Comparison of ENCODE assay signal across 9 cellular contexts in genomic region chr22:38353142-38353629, GRCh38. TPM values are rescaled to one million over a fixed set of nuclear protein-coding genes. Genes with fewer than 3 reads are reported as not detected.
DNase-seq lines count a peak whose midpoint lies in the region; ATAC-seq and TF ChIP-seq lines count a peak whose summit lies in the region.
"Had no signal": no experiment of that assay in that cellular context is flagged by ENCODE, and none has a peak within 500 bp of the region (broad histone marks: within the 10 kb centered on the region; RNA-seq: fewer than 3 reads in every experiment).

No MANE protein-coding gene starts in this region.

- no peaks in the 10 kb centered on the region for H4K20me1 ChIP-seq in SK-N-SH (ENCODE audit: insufficient read depth)

- intact Hi-C loops in aorta (cut with DNase I): loop anchor here (1.0 to 5.0 kb wide), 6 partner anchors 90 to 301 kb away; no protein-coding TSS in a partner anchor

- H3K9me2 ChIP-seq in SK-N-SH: no peaks in the 10 kb centered on the region

- no peaks in the 10 kb centered on the region for H3K9me3 ChIP-seq in CD8-positive, alpha-beta memory T cell (ENCODE audit: low read length)
- H3K9me3 ChIP-seq in HEK293 (ENCODE audit: control insufficient read depth, insufficient read depth, low read depth, low read length): no peaks in the 10 kb centered on the region
- H3K9me3 ChIP-seq in SK-N-SH: no peaks in the 10 kb centered on the region
- no peaks in the 10 kb centered on the region for H3K9me3 ChIP-seq in cardiac muscle cell (ENCODE audit: low read depth)
- H3K9me3 ChIP-seq in aorta (ENCODE audit: control insufficient read depth, low read length): no peaks in the 10 kb centered on the region

- H3K27ac Mint-ChIP-seq in CD8-positive, alpha-beta memory T cell: no peak overlapping the region
- no peak overlapping the region for H3K27ac Mint-ChIP-seq in activated naive CD4-positive, alpha-beta T cell treated with anti-CD3 and anti-CD28 coated beads, Interleukin-2, amount 10 ng/mL, durations not matched to agents 7 days and 5 days

- peak; percentile 72 for TF ChIP-seq RAD21 in SK-N-SH (IDR thresholded peaks at IDR 0.05; ENCODE audit: low read length)

- TF ChIP-seq EP300 in SK-N-SH (IDR thresholded peaks at IDR 0.05; ENCODE audit: borderline replicate concordance in 1 of 2, low read depth in 1 of 2, low read length in 1 of 2): no peak

- CTCF ChIA-PET in CD8-positive, alpha-beta memory T cell (lab: Charles Lee): interaction anchor here (1.1 to 1.2 kb wide), 2 partner anchors 14 to 301 kb away, joined by 3 to 9 read pairs; no protein-coding TSS in a partner anchor
- CTCF ChIA-PET in HEK293 (lab: Yijun Ruan, JAX) (interaction anchor here (0.6 to 1.9 kb wide), 12 partner anchors 10 to 312 kb away, joined by 3 to 11 read pairs (median 4); partner anchors contain the start of gene PICK1), SK-N-SH (lab: Yijun Ruan, JAX) (interaction anchor here (0.7 to 5.4 kb wide), 4 partner anchors 21 to 302 kb away, joined by 3 to 19 read pairs (median 4); no protein-coding TSS in a partner anchor)
- CTCF ChIA-PET in activated naive CD4-positive, alpha-beta T cell treated with anti-CD3 and anti-CD28 coated beads, Interleukin-2, amount 10 ng/mL, durations not matched to agents 7 days and 5 days (lab: Charles Lee): interaction anchor here (1.0 to 1.8 kb wide), 3 partner anchors 15 to 301 kb away, joined by 3 to 10 read pairs (median 3); no protein-coding TSS in a partner anchor

- H3K79me2 ChIP-seq in SK-N-SH (ENCODE audit: insufficient read depth): no peaks in the 10 kb centered on the region

- H3K9ac ChIP-seq in SK-N-SH: no peak overlapping the region

- no peaks in the 10 kb centered on the region for H3K36me3 ChIP-seq in CD8-positive, alpha-beta memory T cell (ENCODE audit: insufficient read depth, low read length)
- H3K36me3 ChIP-seq in HEK293 (ENCODE audit: control insufficient read depth in 2 of 2, insufficient read depth in 1 of 2, low read length in 2 of 2): peaks cover 0 to 13% of the 10 kb centered on the region in 2 experiments; a peak in 2 of 3 replicates
- no peaks in the 10 kb centered on the region for H3K36me3 ChIP-seq in SK-N-SH (replicated peaks in 1 of 2; ENCODE audit: control insufficient read depth in 1 of 2, insufficient read depth in 2 of 2, low read length in 1 of 2)
- H3K36me3 ChIP-seq in cardiac muscle cell: no peaks in the 10 kb centered on the region
- H3K36me3 ChIP-seq in aorta (ENCODE audit: control insufficient read depth in 1 of 2, insufficient read depth in 2 of 2, low read length in 1 of 2): peaks cover 0 to 2% of the 10 kb centered on the region in 2 donors

- peak; percentile 51 to 69 (median 63) for DNase-seq in CD8-positive, alpha-beta memory T cell
- peak; percentile 88 for DNase-seq in SK-N-SH
- DNase-seq in activated naive CD4-positive, alpha-beta T cell treated with anti-CD3 and anti-CD28 coated beads, Interleukin-2, amount 10 ng/mL, durations not matched to agents 7 days and 5 days: peak; percentile 70
- DNase-seq in cardiac muscle cell (ENCODE audit: low read depth in 1 of 2, low spot score in 1 of 2): peak; percentile 61 to 69
- DNase-seq in putamen (ENCODE audit: low spot score): peak; percentile 41
- DNase-seq in aorta: peak; percentile 72 to 91

- H2AFZ ChIP-seq in SK-N-SH (ENCODE audit: low read depth): no peak overlapping the region

- peaks cover 0 to 2% of the 10 kb centered on the region in 2 donors for H3K27me3 Mint-ChIP-seq in CD8-positive, alpha-beta memory T cell
- H3K27me3 Mint-ChIP-seq in activated naive CD4-positive, alpha-beta T cell treated with anti-CD3 and anti-CD28 coated beads, Interleukin-2, amount 10 ng/mL, durations not matched to agents 7 days and 5 days: peaks cover 13% of the 10 kb centered on the region

- H3K4me1 ChIP-seq in CD8-positive, alpha-beta memory T cell (ENCODE audit: insufficient read depth, low read length): no peaks in the 10 kb centered on the region
- H3K4me1 ChIP-seq in HEK293 (ENCODE audit: control insufficient read depth, insufficient read depth, low read length): no peaks in the 10 kb centered on the region
- H3K4me1 ChIP-seq in SK-N-SH (ENCODE audit: control insufficient read depth in 1 of 2, insufficient read depth in 2 of 2, low read depth in 1 of 2, low read length in 1 of 2): no peaks in the 10 kb centered on the region
- peaks cover 8% of the 10 kb centered on the region for H3K4me1 ChIP-seq in cardiac muscle cell (ENCODE audit: low read depth)
- no peaks in the 10 kb centered on the region for H3K4me1 ChIP-seq in aorta (ENCODE audit: control insufficient read depth in 1 of 2, insufficient read depth in 2 of 2, low read length in 2 of 2)

- H3K4me3 Mint-ChIP-seq in CD8-positive, alpha-beta memory T cell: no peak overlapping the region
- no peak overlapping the region for H3K4me3 Mint-ChIP-seq in activated naive CD4-positive, alpha-beta T cell treated with anti-CD3 and anti-CD28 coated beads, Interleukin-2, amount 10 ng/mL, durations not matched to agents 7 days and 5 days

- H3K4me3 ChIP-seq in CD8-positive, alpha-beta memory T cell (ENCODE audit: low read length): no peak overlapping the region
- H3K4me3 ChIP-seq in HEK293 (ENCODE audit: low read depth, low read length) (no peak overlapping the region), SK-N-SH (ENCODE audit: low read depth in 2 of 2, low read length in 1 of 2) (no peak overlapping the region; a peak in 1 of 4 replicates), cardiac muscle cell (no peak overlapping the region), aorta (ENCODE audit: low read length in 2 of 2) (no peak overlapping the region)
- H3K4me3 ChIP-seq: SK-N-MC had no signal

- no peak overlapping the region for H3K4me2 ChIP-seq in SK-N-SH

- 38% methylated on average over 16 of the region's 33 CpGs for WGBS in SK-N-SH (ENCODE audit: low lambda C conversion rate)
- WGBS in aorta, 2 donors: 22 to 23% methylated on average over 30 to 33 of the region's 33 CpGs

- H3F3A ChIP-seq in SK-N-SH (replicated peaks; ENCODE audit: insufficient read depth): no peaks in the 10 kb centered on the region

- ATAC-seq in aorta (ENCODE audit: low FRiP score) (peak; percentile 91), GM18519 (IDR thresholded peaks at IDR 0.05; ENCODE audit: low FRiP score, unreplicated experiment) (no peak)

- no peak overlapping the region for H3K27ac ChIP-seq in CD8-positive, alpha-beta memory T cell (ENCODE audit: low read depth, low read length)
- no peak overlapping the region for H3K27ac ChIP-seq in HEK293 (ENCODE audit: extremely low read depth, low read depth, low read length)
- no peak overlapping the region for H3K27ac ChIP-seq in SK-N-SH (ENCODE audit: low read depth in 2 of 2, low read length in 1 of 2)
- H3K27ac ChIP-seq in cardiac muscle cell: peak overlapping the region; percentile 69
- no peak overlapping the region for H3K27ac ChIP-seq in aorta (ENCODE audit: low read depth in 1 of 2, low read length in 2 of 2)
- H3K27ac ChIP-seq: SK-N-MC had no signal

- H3K4me1 Mint-ChIP-seq in CD8-positive, alpha-beta memory T cell: no peaks in the 10 kb centered on the region
- H3K4me1 Mint-ChIP-seq in activated naive CD4-positive, alpha-beta T cell treated with anti-CD3 and anti-CD28 coated beads, Interleukin-2, amount 10 ng/mL, durations not matched to agents 7 days and 5 days: no peaks in the 10 kb centered on the region

- H3K36me3 Mint-ChIP-seq in CD8-positive, alpha-beta memory T cell: no peaks in the 10 kb centered on the region
- no peaks in the 10 kb centered on the region for H3K36me3 Mint-ChIP-seq in activated naive CD4-positive, alpha-beta T cell treated with anti-CD3 and anti-CD28 coated beads, Interleukin-2, amount 10 ng/mL, durations not matched to agents 7 days and 5 days

- H3K9me3 Mint-ChIP-seq in CD8-positive, alpha-beta memory T cell: no peaks in the 10 kb centered on the region
- no peaks in the 10 kb centered on the region for H3K9me3 Mint-ChIP-seq in activated naive CD4-positive, alpha-beta T cell treated with anti-CD3 and anti-CD28 coated beads, Interleukin-2, amount 10 ng/mL, durations not matched to agents 7 days and 5 days

- POLR2A ChIA-PET in CD8-positive, alpha-beta memory T cell (lab: Charles Lee): no interaction called here
- POLR2A ChIA-PET in HEK293 (lab: Yijun Ruan, JAX): no interaction called here
- POLR2A ChIA-PET in SK-N-SH (lab: Yijun Ruan, JAX): no interaction called here

- no peaks in the 10 kb centered on the region for H3K27me3 ChIP-seq in CD8-positive, alpha-beta memory T cell (ENCODE audit: insufficient read depth, low read length, poor library complexity, severe bottlenecking)
- H3K27me3 ChIP-seq in SK-N-SH (ENCODE audit: insufficient read depth) (no peaks in the 10 kb centered on the region), cardiac muscle cell (no peaks in the 10 kb centered on the region), aorta (ENCODE audit: control insufficient read depth in 1 of 2, insufficient read depth in 2 of 2, low read length in 1 of 2) (no peaks in the 10 kb centered on the region)

- TF ChIP-seq CTCF in HEK293 (tag by site-specific recombination; IDR thresholded peaks at IDR 0.05) (peak; percentile 90), SK-N-SH (IDR thresholded peaks at IDR 0.05) (peak; percentile 75), cardiac muscle cell (IDR thresholded peaks at IDR 0.05; ENCODE audit: low read depth, low read length) (peak; percentile 93)

TF ChIP-seq in HEK293, 187 proteins besides CTCF, POLR2A, EP300 and RAD21 (continues in another document):
- TF ChIP-seq ZNF169 (tag by site-specific recombination; IDR thresholded peaks at IDR 0.05) (no peak), ZNF677 (tag by site-specific recombination; IDR thresholded peaks at IDR 0.05) (no peak), ZNF48 (tag by site-specific recombination; IDR thresholded peaks at IDR 0.05) (no peak), ZSCAN30 (tag by site-specific recombination; IDR thresholded peaks at IDR 0.05) (peak; percentile 69; the same call in 1 of the 2 replicates), ZBTB8A (tag by site-specific recombination; IDR thresholded peaks at IDR 0.05) (peak; percentile 99), ZFP37 (tag by site-specific recombination; IDR thresholded peaks at IDR 0.05) (no peak)

TF ChIP-seq in SK-N-SH, 30 proteins besides CTCF, POLR2A, EP300 and RAD21 (continues in another document):
- TF ChIP-seq FOXM1 (IDR thresholded peaks at IDR 0.05; ENCODE audit: low read depth) (no peak), TEAD4 (IDR thresholded peaks at IDR 0.05; ENCODE audit: borderline replicate concordance, insufficient read depth) (no peak), TCF12 (IDR thresholded peaks at IDR 0.05) (no peak), ELF1 (IDR thresholded peaks at IDR 0.05) (no peak), EZH2phosphoT487 (IDR thresholded peaks at IDR 0.05; ENCODE audit: borderline replicate concordance, low read depth) (no peak)

RNA-seq across cellular contexts. Expression of gene CSNK1E, which starts 36.0 kb away (rescaled TPM):
- 100 to 1,000 TPM; 102 to 105 TPM for total RNA-seq in CD8-positive, alpha-beta memory T cell
- polyA plus RNA-seq in CD8-positive, alpha-beta memory T cell: 14.1 TPM
- polyA plus RNA-seq in SK-N-SH (2012; rRNA removed) (126 and 130 TPM in 2 replicates), cardiac muscle cell (179 and 193 TPM in 2 replicates), aorta (100 to 1,000 TPM in 1 of 2 donors, 10 to 100 TPM in 1; 37.4 to 160 TPM)
- 57.8 and 84.5 TPM in 2 replicates for polyA plus RNA-seq in SK-N-SH (2012; cell fraction: cytosol; rRNA removed)
- polyA plus RNA-seq in SK-N-SH (2012; cell fraction: nucleus; rRNA removed): 236 and 305 TPM in 2 replicates
- total RNA-seq in cardiac muscle cell (198 and 262 TPM in 2 replicates), aorta (100 to 1,000 TPM; 144 to 167 TPM)
